1 cellular context compared by ENCODE assay signal in genomic region chr16:720507-720989, GRCh38.
TF ChIP-seq lines count a peak whose summit lies in the region.

No MANE protein-coding gene starts in this region.

TF ChIP-seq in HepG2, 621 proteins besides CTCF, POLR2A, EP300 and RAD21 (continued from another document and continues in another):
- TF ChIP-seq LCORL (IDR thresholded peaks at IDR 0.05), result no peak
- peak; percentile 50; the same call in 1 of the 2 replicates for TF ChIP-seq LCORL (CRISPR knock-in tag; IDR thresholded peaks at IDR 0.05)
- 0 out of 2 replicates have a peak, but pooled peaks have one; percentile 37 for TF ChIP-seq KLF15 (CRISPR knock-in tag; IDR thresholded peaks at IDR 0.05; ENCODE audit: borderline replicate concordance)
- no peak for TF ChIP-seq ZNF512 (CRISPR knock-in tag; IDR thresholded peaks at IDR 0.05)
- peak; percentile 84 for TF ChIP-seq ZFP82 (CRISPR knock-in tag; IDR thresholded peaks at IDR 0.05; ENCODE audit: borderline replicate concordance)
- no peak for TF ChIP-seq USF2 (IDR thresholded peaks at IDR 0.05; ENCODE audit: low read depth, low read length)
- no peak for TF ChIP-seq USF2 (CRISPR knock-in tag; IDR thresholded peaks at IDR 0.05; ENCODE audit: borderline replicate concordance)
- no peak for TF ChIP-seq ZNF124 (CRISPR knock-in tag; IDR thresholded peaks at IDR 0.05)
- TF ChIP-seq TAF15 (IDR thresholded peaks at IDR 0.05; ENCODE audit: low read depth, low read length, poor library complexity, severe bottlenecking), result peak; percentile 39
- TF ChIP-seq ATF3 (CRISPR knock-in tag; IDR thresholded peaks at IDR 0.05), result no peak
- TF ChIP-seq ZNF17 (CRISPR knock-in tag; IDR thresholded peaks at IDR 0.05), result no peak
- 0 out of 2 replicates have a peak, but pooled peaks have one; percentile 1 for TF ChIP-seq ERF (CRISPR knock-in tag; IDR thresholded peaks at IDR 0.05)
- no peak for TF ChIP-seq ZNF484 (CRISPR knock-in tag; IDR thresholded peaks at IDR 0.05; ENCODE audit: borderline replicate concordance, low read depth)
- no peak for TF ChIP-seq TCF7L2 (IDR thresholded peaks at IDR 0.05; ENCODE audit: low read depth, low read length)
- TF ChIP-seq TBX3 (IDR thresholded peaks at IDR 0.05; ENCODE audit: borderline replicate concordance), result no peak
- TF ChIP-seq DZIP1 (CRISPR knock-in tag; IDR thresholded peaks at IDR 0.05), result no peak
- no peak for TF ChIP-seq ZNF576 (CRISPR knock-in tag; IDR thresholded peaks at IDR 0.05)
- peak; percentile 41; the same call in 1 of the 2 replicates for TF ChIP-seq ZNF598 (CRISPR knock-in tag; IDR thresholded peaks at IDR 0.05; ENCODE audit: borderline replicate concordance)
- peak; percentile 59; the same call in 1 of the 2 replicates for TF ChIP-seq ZNF780A (CRISPR knock-in tag; IDR thresholded peaks at IDR 0.05)
- TF ChIP-seq MIER2 (CRISPR knock-in tag; IDR thresholded peaks at IDR 0.05), result no peak
- TF ChIP-seq KLF6 (CRISPR knock-in tag; IDR thresholded peaks at IDR 0.05), result no peak
- 0 out of 2 replicates have a peak, but pooled peaks have one; percentile 85 for TF ChIP-seq FOXO4 (CRISPR knock-in tag; conservative IDR thresholded peaks at IDR 0.05)
- TF ChIP-seq U2AF2 (IDR thresholded peaks at IDR 0.05; ENCODE audit: low read depth, low read length), result 0 out of 2 replicates have a peak, but pooled peaks have one; percentile 41
- TF ChIP-seq PITX1 (CRISPR knock-in tag; IDR thresholded peaks at IDR 0.05), result no peak
- TF ChIP-seq POGZ (CRISPR knock-in tag; IDR thresholded peaks at IDR 0.05), result 0 out of 2 replicates have a peak, but pooled peaks have one; percentile 10
- TF ChIP-seq HOXA3 (CRISPR knock-in tag; IDR thresholded peaks at IDR 0.05), result no peak
- TF ChIP-seq FOXC1 (CRISPR knock-in tag; IDR thresholded peaks at IDR 0.05; ENCODE audit: borderline replicate concordance), result no peak; the same call in 1 of the 2 replicates
- no peak for TF ChIP-seq ZNF432 (CRISPR knock-in tag; IDR thresholded peaks at IDR 0.05; ENCODE audit: borderline replicate concordance)
- no peak; the same call in 1 of the 2 replicates for TF ChIP-seq ZNF274 (CRISPR knock-in tag; IDR thresholded peaks at IDR 0.05)
- TF ChIP-seq ARHGAP35 (CRISPR knock-in tag; IDR thresholded peaks at IDR 0.05; ENCODE audit: borderline replicate concordance), result no peak
- TF ChIP-seq ELF1 (CRISPR knock-in tag; IDR thresholded peaks at IDR 0.05), result no peak
- TF ChIP-seq ARNT2 (CRISPR knock-in tag; IDR thresholded peaks at IDR 0.05; ENCODE audit: low read depth), result no peak
- no peak for TF ChIP-seq CENPBD1 (CRISPR knock-in tag; IDR thresholded peaks at IDR 0.05; ENCODE audit: borderline replicate concordance, low read depth)
- TF ChIP-seq STAT5B (CRISPR knock-in tag; IDR thresholded peaks at IDR 0.05), result no peak
- no peak for TF ChIP-seq MLLT10 (CRISPR knock-in tag; IDR thresholded peaks at IDR 0.05)
- TF ChIP-seq ZNF10 (CRISPR knock-in tag; IDR thresholded peaks at IDR 0.05; ENCODE audit: borderline replicate concordance, low read depth), result no peak
- TF ChIP-seq ZC3H13 (CRISPR knock-in tag; IDR thresholded peaks at IDR 0.05), result peak; percentile 80
- TF ChIP-seq HMGXB4 (CRISPR knock-in tag; IDR thresholded peaks at IDR 0.05; ENCODE audit: borderline replicate concordance in 1 of 2, low read depth in 1 of 2), result peak in 1 of 2 experiments; percentile 49; a peak in 1 of 4 replicates
- TF ChIP-seq AGO2 (optimal IDR thresholded peaks at IDR 0.05; ENCODE audit: low read depth, low read length), result peak; percentile 87
- peak; percentile 40; the same call in 1 of the 2 replicates for TF ChIP-seq ZNF782 (CRISPR knock-in tag; IDR thresholded peaks at IDR 0.05; ENCODE audit: borderline replicate concordance)
- TF ChIP-seq MTF2 (CRISPR knock-in tag; IDR thresholded peaks at IDR 0.05; ENCODE audit: borderline replicate concordance), result peak; percentile 74; the same call in 1 of the 2 replicates
- no peak for TF ChIP-seq ZNF24 (IDR thresholded peaks at IDR 0.05)
- no peak for TF ChIP-seq NCOR1 (IDR thresholded peaks at IDR 0.05; ENCODE audit: borderline replicate concordance, low read length)
- TF ChIP-seq HOXA9 (CRISPR knock-in tag; IDR thresholded peaks at IDR 0.05; ENCODE audit: borderline replicate concordance), result peak; percentile 13; the same call in 1 of the 2 replicates
- TF ChIP-seq BRCA1 (CRISPR knock-in tag; IDR thresholded peaks at IDR 0.05), result no peak
- no peak for TF ChIP-seq ZFX (CRISPR knock-in tag; IDR thresholded peaks at IDR 0.05; ENCODE audit: low read depth)
- 0 out of 2 replicates have a peak, but pooled peaks have one; percentile 37 for TF ChIP-seq ZFP91 (CRISPR knock-in tag; IDR thresholded peaks at IDR 0.05; ENCODE audit: borderline replicate concordance)
- peak; percentile 48; the same call in 1 of the 2 replicates for TF ChIP-seq ZMYM4 (CRISPR knock-in tag; IDR thresholded peaks at IDR 0.05)
- no peak for TF ChIP-seq KAT7 (CRISPR knock-in tag; IDR thresholded peaks at IDR 0.05; ENCODE audit: borderline replicate concordance)
- no peak for TF ChIP-seq SOX13 (IDR thresholded peaks at IDR 0.05)
- TF ChIP-seq SOX13 (CRISPR knock-in tag; conservative IDR thresholded peaks at IDR 0.05 in 1 of 2, IDR thresholded peaks at IDR 0.05 in 1 of 2), result no peak
- TF ChIP-seq ZMAT5 (CRISPR knock-in tag; IDR thresholded peaks at IDR 0.05; ENCODE audit: borderline replicate concordance, low read depth), result no peak
- TF ChIP-seq ZNF558 (CRISPR knock-in tag; IDR thresholded peaks at IDR 0.05; ENCODE audit: borderline replicate concordance), result no peak
- no peak for TF ChIP-seq HHEX (CRISPR knock-in tag; IDR thresholded peaks at IDR 0.05)
- no peak for TF ChIP-seq RARA (CRISPR knock-in tag; IDR thresholded peaks at IDR 0.05)
- no peak for TF ChIP-seq TOE1 (CRISPR knock-in tag; IDR thresholded peaks at IDR 0.05)
